12 cellular contexts compared by ENCODE assay signal in genomic region chr2:100394111-100394641, GRCh38. TPM values are rescaled to one million over a fixed set of nuclear protein-coding genes. Genes with fewer than 3 reads are reported as not detected.
DNase-seq lines count a peak whose midpoint lies in the region; ATAC-seq and TF ChIP-seq lines count a peak whose summit lies in the region.
"Had no signal": no experiment of that assay in that cellular context is flagged by ENCODE, and none has a peak within 500 bp of the region (broad histone marks: within the 10 kb centered on the region; RNA-seq: fewer than 3 reads in every experiment).

No MANE protein-coding gene starts in this region.

- H3K9me3 ChIP-seq in BLaER1 treated with 17β-estradiol and CSF1 and Interleukin-3, amounts not matched to agents 10 nM and 100 nM (replicated peaks in 1 of 11): no peaks in the 10 kb centered on the region
- H3K9me3 ChIP-seq in OCI-LY7 (ENCODE audit: low read length) (no peaks in the 10 kb centered on the region), WERI-Rb-1 (ENCODE audit: severe bottlenecking) (no peaks in the 10 kb centered on the region)

- peak overlapping the region in 9 of 11 experiments; percentile 28 to 62 (median 41); a peak in 16 of 22 replicates for H3K4me2 ChIP-seq in BLaER1 treated with 17β-estradiol and CSF1 and Interleukin-3, amounts not matched to agents 10 nM and 100 nM
- H3K4me2 ChIP-seq in OCI-LY7 (ENCODE audit: low read length): peak overlapping the region; percentile 65

- peak overlapping the region; percentile 37; the same call in 1 of the 2 replicates for H2AFZ ChIP-seq in OCI-LY7 (ENCODE audit: low read length)

- peak; percentile 29 for ATAC-seq in GM19023 (IDR thresholded peaks at IDR 0.05; ENCODE audit: unreplicated experiment)
- peak; percentile 40 for ATAC-seq in HG02763 (IDR thresholded peaks at IDR 0.05; ENCODE audit: unreplicated experiment)
- no peak for ATAC-seq in left colon
- ATAC-seq: PC-3 had no signal

- no peak for TF ChIP-seq CTCF in OCI-LY7 (conservative IDR thresholded peaks at IDR 0.05; ENCODE audit: low read length)
- no peak for TF ChIP-seq CTCF in WERI-Rb-1 (IDR thresholded peaks at IDR 0.05; ENCODE audit: low read depth, low read length)

- no peak overlapping the region for H3K4me3 ChIP-seq in BLaER1 treated with 17β-estradiol and CSF1 and Interleukin-3, amounts not matched to agents 10 nM and 100 nM
- H3K4me3 ChIP-seq in OCI-LY7 (ENCODE audit: low read depth, low read length, poor library complexity, severe bottlenecking) (peak overlapping the region; percentile 13), WERI-Rb-1 (ENCODE audit: low read depth, low read length) (no peak overlapping the region)

- peak overlapping the region in 1 of 11 experiments; percentile 17; a peak in 1 of 22 replicates for H3K9ac ChIP-seq in BLaER1 treated with 17β-estradiol and CSF1 and Interleukin-3, amounts not matched to agents 10 nM and 100 nM

- H4K20me1 ChIP-seq in BLaER1 treated with 17β-estradiol and CSF1 and Interleukin-3, amounts not matched to agents 10 nM and 100 nM: 0 out of 22 replicates have a peak, but pooled peaks cover 0 to 5% (median 0%) of the 10 kb centered on the region in 11 experiments
- H4K20me1 ChIP-seq in OCI-LY7 (ENCODE audit: insufficient read depth, low read length): no peaks in the 10 kb centered on the region

- no peaks in the 10 kb centered on the region for H3K27me3 ChIP-seq in BLaER1 treated with 17β-estradiol and CSF1 and Interleukin-3, amounts not matched to agents 10 nM and 100 nM
- H3K27me3 ChIP-seq in WERI-Rb-1 (ENCODE audit: insufficient read depth, low read depth, severe bottlenecking): no peaks in the 10 kb centered on the region

- H3K36me3 ChIP-seq in BLaER1 treated with 17β-estradiol and CSF1 and Interleukin-3, amounts not matched to agents 10 nM and 100 nM: peaks cover 25 to 63% (median 47%) of the 10 kb centered on the region in 11 experiments; a peak in 21 of 22 replicates
- H3K36me3 ChIP-seq in OCI-LY7 (ENCODE audit: insufficient read depth, low read length): no peaks in the 10 kb centered on the region; the same call in 1 of the 2 replicates
- peaks cover 17% of the 10 kb centered on the region for H3K36me3 ChIP-seq in WERI-Rb-1

- CTCF ChIA-PET in OCI-LY7 (lab: Charles Lee; ENCODE audit: unreplicated experiment): no interaction called here

- intact Hi-C loops in OCI-LY7 (cut with micrococcal nuclease; ENCODE audit: unreplicated experiment) (loop anchor here (1.0 kb wide), 1 partner anchor 23 kb away; the partner anchor contains the start of gene CHST10), left colon (cut with DNase I, micrococcal nuclease) (no loop called here)

- no peaks in the 10 kb centered on the region for H3K79me2 ChIP-seq in OCI-LY7 (ENCODE audit: insufficient read depth, low read depth, low read length)

- no peaks in the 10 kb centered on the region for H3K9me2 ChIP-seq in OCI-LY7 (ENCODE audit: insufficient read depth, low read length)

- DNase-seq in OCI-LY7 (ENCODE audit: low spot score) (peak; percentile 78), OCI-M2 (lab: John Stamatoyannopoulos, UW; ENCODE audit: unreplicated experiment) (no peak), left colon (no peak), WERI-Rb-1 (no peak), NCI-H187 treated with DMSO at 0.1 percent for 48 hours (lab: John Stamatoyannopoulos, UW) (no peak)
- DNase-seq: activated CD4-positive, alpha-beta T cell treated with anti-CD3 and anti-CD28 coated beads, Interleukin-2, amount 10 ng/mL, durations not matched to agents 24 days and 14 days; KG1; PC-3; small intestine had no signal

- POLR2A ChIA-PET in OCI-LY7 (lab: Charles Lee): interaction anchor here (0.6 to 1.8 kb wide), 6 partner anchors 8 to 585 kb away, joined by 3 to 6 read pairs (median 4); partner anchors contain the start of gene PDCL3

- H3K4me1 ChIP-seq in BLaER1 treated with 17β-estradiol and CSF1 and Interleukin-3, amounts not matched to agents 10 nM and 100 nM: peaks cover 0 to 15% (median 11%) of the 10 kb centered on the region in 10 experiments; a peak in 16 of 20 replicates
- peaks cover 27% of the 10 kb centered on the region for H3K4me1 ChIP-seq in OCI-LY7 (ENCODE audit: insufficient read depth, low read length, poor library complexity, severe bottlenecking)

- no TSS peak for BruUV-seq in OCI-LY7 (replicated peaks; lab: Mats Ljungman, UMichigan)

- no peak overlapping the region; a peak in 1 of 22 replicates for H3K27ac ChIP-seq in BLaER1 treated with 17β-estradiol and CSF1 and Interleukin-3, amounts not matched to agents 10 nM and 100 nM
- H3K27ac ChIP-seq in OCI-LY7 (ENCODE audit: low read depth, low read length, poor library complexity, severe bottlenecking) (peak overlapping the region; percentile 40), WERI-Rb-1 (no peak overlapping the region)

RNA-seq across cellular contexts. Expression of gene CHST10, which starts 23.3 kb away (rescaled TPM):
- 12.8 and 19.1 TPM in 2 replicates for total RNA-seq in OCI-LY7 (2014; rRNA removed; shearing (Covaris generic))
- total RNA-seq in OCI-LY7 (2022) (13.5 and 15.0 TPM in 2 replicates), left colon (1 to 10 TPM in 1 of 2 donors, under 1 TPM in 1; 0.84 to 1.1 TPM)

Comparison
In these comparisons a context has a peak if more than half of its experiments do, and no peak if none do; other contexts are left out.
1. RNA of gene CHST10, which starts 23.3 kb away (total RNA-seq): 12.8 to 19.1 TPM in OCI-LY7; 0.84 to 1.1 TPM in left colon; every median in the first group is over 4 times any median in the second.